Comparison of ENCODE assay signal across 1 cellular context in the genomic region with DNA sequence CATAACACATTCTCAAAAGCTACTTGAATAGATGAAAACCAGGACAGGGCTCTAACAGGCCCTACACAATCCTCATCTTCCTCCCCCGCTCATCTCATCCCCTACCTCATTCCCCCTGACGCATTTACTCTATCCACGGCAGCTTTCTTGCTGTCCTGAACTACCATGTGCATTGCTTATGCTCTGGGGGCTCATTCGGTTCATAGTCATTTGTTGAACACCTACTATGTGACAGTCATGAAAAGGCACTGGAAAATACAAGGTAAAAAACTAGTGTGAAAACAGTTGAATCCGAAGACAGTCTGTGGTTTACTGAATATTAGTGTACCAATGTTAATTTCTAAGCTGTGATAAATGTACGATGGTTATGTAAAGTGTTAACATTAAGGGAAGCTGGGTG.
TF ChIP-seq lines count a peak whose summit lies in the region.

No MANE protein-coding gene starts in this region.

TF ChIP-seq in IMR-90, 13 proteins besides CTCF, POLR2A, EP300 and RAD21 (continued from another document):
- no peak for TF ChIP-seq MXI1 (IDR thresholded peaks at IDR 0.05; ENCODE audit: borderline replicate concordance, low read depth, low read length)
- no peak for TF ChIP-seq SMC3 (IDR thresholded peaks at IDR 0.05; ENCODE audit: low read depth, low read length)
